9 cellular contexts compared by ENCODE assay signal in the genomic region with DNA sequence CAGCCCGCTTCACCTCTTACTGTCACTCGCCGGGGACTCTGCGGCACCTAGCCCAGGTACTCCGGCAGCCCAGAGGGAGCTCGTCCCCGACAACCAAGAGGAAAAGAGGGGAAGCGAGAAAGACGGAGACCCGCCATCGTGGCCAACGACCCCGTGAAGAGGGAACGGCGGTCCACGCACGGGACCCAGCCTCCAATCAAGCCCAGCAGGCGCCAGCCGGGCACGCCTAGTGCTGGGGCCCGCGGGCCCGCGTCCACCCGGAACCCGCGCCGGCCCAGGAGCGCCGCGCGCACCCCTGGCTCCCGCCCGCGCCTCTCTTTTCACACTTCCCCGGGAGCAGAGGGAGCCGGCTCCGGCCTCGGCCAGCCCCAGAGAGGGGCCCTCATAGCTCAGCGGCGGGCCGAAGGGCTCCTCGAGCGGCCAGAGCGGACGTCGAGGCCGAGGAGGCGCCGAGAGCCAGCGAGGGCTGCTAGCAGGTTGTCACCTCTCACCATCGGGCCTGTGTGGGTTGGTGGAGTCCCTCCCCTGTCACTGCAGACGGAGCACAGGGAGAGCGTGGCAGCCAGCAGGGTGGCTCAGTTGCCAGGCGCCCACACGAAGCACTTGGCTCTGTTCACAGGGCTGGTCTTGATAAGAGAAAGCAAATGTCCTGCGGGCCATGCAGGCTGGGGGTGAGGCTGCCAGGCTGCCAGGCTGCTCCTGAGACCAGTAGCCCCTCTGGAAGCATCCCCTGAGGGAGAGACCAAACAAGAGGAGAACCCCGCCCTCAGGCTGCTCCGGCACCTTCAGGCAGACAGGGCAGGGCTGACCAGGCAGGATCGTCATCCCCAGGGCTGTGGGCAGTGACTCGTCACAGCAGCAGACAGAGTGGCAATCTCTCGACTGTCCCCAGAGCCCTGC. TPM values are rescaled to one million over a fixed set of nuclear protein-coding genes. Genes with fewer than 3 reads are reported as not detected.
A peak's percentile ranks its signal among the peaks of the same experiment; 100 is the strongest.
DNase-seq lines count a peak whose midpoint lies in the region; ATAC-seq lines count a peak whose summit lies in the region.
"Had no signal": no experiment of that assay in that cellular context is flagged by ENCODE, and none has a peak within 500 bp of the region (broad histone marks: within the 10 kb centered on the region; RNA-seq: fewer than 3 reads in every experiment).

No MANE protein-coding gene starts in this region.

- H3K9me3 ChIP-seq in SJCRH30 (replicated peaks): no peaks in the 10 kb centered on the region

- ATAC-seq in Right ventricle myocardium superior (ENCODE audit: poor library complexity): peak; percentile 79
- no peak for ATAC-seq in HG03439 (IDR thresholded peaks at IDR 0.05; ENCODE audit: unreplicated experiment)

- peaks cover 3% of the 10 kb centered on the region; the same call in 1 of the 2 replicates for H3K27me3 ChIP-seq in SJCRH30

- no peak overlapping the region for H3K27ac ChIP-seq in SJCRH30

- intact Hi-C loops in Right ventricle myocardium superior (cut with DNase I) (loop anchor here (5.0 kb wide), 1 partner anchor 36 kb away; a partner anchor contains a TSS), posterior vena cava (cut with DNase I) (no loop called here)

- H3K4me1 ChIP-seq in SJCRH30: peaks cover 8% of the 10 kb centered on the region

- no peaks in the 10 kb centered on the region for H3K36me3 ChIP-seq in SJCRH30

- H3K4me3 ChIP-seq in SJCRH30: no peak overlapping the region

- DNase-seq in EL (peak; percentile 13), NCI-H69 (lab: John Stamatoyannopoulos, UW) (peak; percentile 80), Right ventricle myocardium superior (peak; percentile 80), posterior vena cava (ENCODE audit: low spot score) (peak; percentile 77), middle frontal gyrus (ENCODE audit: extremely low spot score, low spot score) (no peak), SJCRH30 (no peak)
- DNase-seq in activated CD4-positive, alpha-beta T cell treated with anti-CD3 and anti-CD28 coated beads, Interleukin-2, amount 50 U/mL, for 4 hours: no peak
- DNase-seq: NCI-H2081 had no signal

RNA-seq across cellular contexts. Expression of a gene that starts 36.9 kb away (rescaled TPM):
- total RNA-seq in Right ventricle myocardium superior: 24.4 TPM
- 10 to 100 TPM; 25.0 to 55.4 TPM for total RNA-seq in posterior vena cava
- total RNA-seq in SJCRH30 (2014; rRNA removed; shearing (Covaris generic)): 0.04 and 0.10 TPM in 2 replicates

RNA-seq across cellular contexts. Expression of a gene that starts 55.0 kb away (rescaled TPM):
- total RNA-seq in Right ventricle myocardium superior (1.0 TPM), posterior vena cava (1 to 10 TPM; 1.9 to 2.3 TPM)
- total RNA-seq in SJCRH30 (2014; rRNA removed; shearing (Covaris generic)): 0.48 and 0.79 TPM in 2 replicates

Comparison
In these comparisons a context has a peak if more than half of its experiments do, and no peak if none do; other contexts are left out.
1. DNase-seq: peak in EL (single experiment), NCI-H69 (single experiment), Right ventricle myocardium superior (single experiment) and posterior vena cava (single experiment); none in middle frontal gyrus (single experiment), SJCRH30 (0 of 2) and activated CD4-positive, alpha-beta T cell treated with anti-CD3 and anti-CD28 coated beads, Interleukin-2, amount 50 U/mL, for 4 hours (0 of 2).
2. RNA of a gene that starts 36.9 kb away (total RNA-seq): 25.0 to 55.4 TPM in posterior vena cava and 24.4 TPM in Right ventricle myocardium superior (single experiment); 0.04 to 0.10 TPM in SJCRH30; every median in the first group is over 10 times any median in the second.